In the genomic region with DNA sequence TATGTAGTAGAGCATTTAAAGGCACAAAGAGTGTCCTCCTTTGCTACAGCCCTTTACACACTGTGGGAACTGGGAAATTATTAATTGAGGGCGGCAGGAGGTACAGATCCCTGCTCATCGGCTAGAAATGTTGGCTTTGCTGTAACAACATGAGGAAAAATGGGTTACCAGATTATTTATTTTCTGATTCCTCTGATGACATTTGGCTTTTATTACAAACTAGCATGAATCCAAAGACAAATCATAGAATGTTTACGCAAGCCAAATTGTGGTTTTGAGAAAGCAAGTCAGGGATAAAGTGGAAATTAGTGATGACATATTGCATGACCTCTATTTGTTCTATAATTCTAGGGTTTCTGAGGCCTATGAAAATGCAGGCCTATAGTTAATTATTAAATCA, we compare ENCODE assay signal across 19 cellular contexts.
DNase-seq lines count a peak whose midpoint lies in the region; ATAC-seq, FAIRE-seq and TF ChIP-seq lines count a peak whose summit lies in the region.
"Had no signal": no experiment of that assay in that cellular context is flagged by ENCODE, and none has a peak within 500 bp of the region (broad histone marks: within the 10 kb centered on the region; RNA-seq: fewer than 3 reads in every experiment).

No MANE protein-coding gene starts in this region.

- no peak for TF ChIP-seq CTCF in A549 (IDR thresholded peaks at IDR 0.05)
- TF ChIP-seq CTCF in bronchial epithelial cell (IDR thresholded peaks at IDR 0.05; ENCODE audit: insufficient read depth, low read length, severe bottlenecking), result no peak

- POLR2A ChIA-PET in A549 (lab: Yijun Ruan, JAX), result no interaction called here

- peaks cover 18% of the 10 kb centered on the region for H3K4me1 ChIP-seq in A549
- H3K4me1 ChIP-seq: adrenal gland had no signal

- no peaks in the 10 kb centered on the region for H3K27me3 ChIP-seq in bronchial epithelial cell (ENCODE audit: control insufficient read depth, insufficient read depth, low read length)
- H3K27me3 ChIP-seq: adrenal gland, heart left ventricle had no signal

- peak; percentile 97 to 98 for ATAC-seq in A549
- ATAC-seq in GM18511 (IDR thresholded peaks at IDR 0.05; ENCODE audit: unreplicated experiment), result no peak
- ATAC-seq: heart left ventricle, natural killer cell, Panc1, SK-N-SH treated with all-trans-retinoic acid at 6 μM for 48 hours had no signal

- no peaks in the 10 kb centered on the region for H3K36me3 ChIP-seq in bronchial epithelial cell (ENCODE audit: control insufficient read depth, insufficient read depth, low read length)
- H3K36me3 ChIP-seq: adrenal gland, heart left ventricle had no signal

- CTCF ChIA-PET in A549 (lab: Yijun Ruan, JAX), result no interaction called here

- H3K4me3 ChIP-seq in A549 (no peak overlapping the region), bronchial epithelial cell (ENCODE audit: low read depth, low read length) (no peak overlapping the region)
- H3K4me3 ChIP-seq: adrenal gland, heart left ventricle had no signal

- peak; percentile 93 for FAIRE-seq in A549 (lab: Jason Lieb, UNC)
- no peak for FAIRE-seq in bronchial epithelial cell (lab: Jason Lieb, UNC)

- H3K27ac ChIP-seq in A549, result peak overlapping the region; percentile 71 to 72
- H3K27ac ChIP-seq: adrenal gland, heart left ventricle had no signal

- 0 out of 3 replicates have a peak, but pooled peaks cover 2% of the 10 kb centered on the region for H3K9me3 ChIP-seq in A549
- H3K9me3 ChIP-seq: adrenal gland had no signal

- DNase-seq in A549 (ENCODE audit: low read depth in 1 of 2, low spot score in 1 of 2), result peak; percentile 18 to 86
- peak; percentile 78 for DNase-seq in HCEC 1CT
- DNase-seq in bronchial epithelial cell (ENCODE audit: low read depth), result peak; percentile 17
- peak; percentile 86 for DNase-seq in glomerular visceral epithelial cell (ENCODE audit: extremely low spot score)
- no peak for DNase-seq in NOMO-1 treated with dmso at 0.1 percent for 144 hours (lab: John Stamatoyannopoulos, UW; ENCODE audit: unreplicated experiment)
- no peak for DNase-seq in NOMO-1 (lab: John Stamatoyannopoulos, UW; ENCODE audit: unreplicated experiment in 2 of 2)
- no peak for DNase-seq in HuH-7 (ENCODE audit: low spot score)
- DNase-seq: 8988T; activated CD4-positive, CD25-positive, alpha-beta regulatory T cell treated with anti-CD3 and anti-CD28 coated beads, Interleukin-2, amount 50 U/mL, for 72 hours; adrenal gland; CD4-positive, alpha-beta memory T cell; heart left ventricle; immature natural killer cell; natural killer cell; NCI-H1105 treated with DMSO at 0.1 percent for 48 hours; NCI-H774 had no signal

- TF ChIP-seq RAD21 in A549 (conservative IDR thresholded peaks at IDR 0.05 in 1 of 2, IDR thresholded peaks at IDR 0.05 in 1 of 2), result peak; percentile 31 to 63

- TF ChIP-seq EP300 in A549 (IDR thresholded peaks at IDR 0.05), result peak; percentile 85 to 88; a peak in 4 of 5 replicates

- TF ChIP-seq POLR2A in A549 (IDR thresholded peaks at IDR 0.05; ENCODE audit: low read length), result no peak

- peak overlapping the region; percentile 64 for H3K4me2 ChIP-seq in A549

- 9% methylated on average over 3 of the region's 3 CpGs for WGBS in A549 (ENCODE audit: missing lambda C conversion rate)

TF ChIP-seq in A549, 52 proteins besides CTCF, POLR2A, EP300 and RAD21:
- no peak for TF ChIP-seq POLR2AphosphoS2 (conservative IDR thresholded peaks at IDR 0.05; ENCODE audit: low read length)
- TF ChIP-seq, protein P1, sequence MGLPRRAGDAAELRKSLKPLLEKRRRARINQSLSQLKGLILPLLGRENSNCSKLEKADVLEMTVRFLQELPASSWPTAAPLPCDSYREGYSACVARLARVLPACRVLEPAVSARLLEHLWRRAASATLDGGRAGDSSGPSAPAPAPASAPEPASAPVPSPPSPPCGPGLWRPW (IDR thresholded peaks at IDR 0.05), result peak; percentile 79
- TF ChIP-seq, protein P2, sequence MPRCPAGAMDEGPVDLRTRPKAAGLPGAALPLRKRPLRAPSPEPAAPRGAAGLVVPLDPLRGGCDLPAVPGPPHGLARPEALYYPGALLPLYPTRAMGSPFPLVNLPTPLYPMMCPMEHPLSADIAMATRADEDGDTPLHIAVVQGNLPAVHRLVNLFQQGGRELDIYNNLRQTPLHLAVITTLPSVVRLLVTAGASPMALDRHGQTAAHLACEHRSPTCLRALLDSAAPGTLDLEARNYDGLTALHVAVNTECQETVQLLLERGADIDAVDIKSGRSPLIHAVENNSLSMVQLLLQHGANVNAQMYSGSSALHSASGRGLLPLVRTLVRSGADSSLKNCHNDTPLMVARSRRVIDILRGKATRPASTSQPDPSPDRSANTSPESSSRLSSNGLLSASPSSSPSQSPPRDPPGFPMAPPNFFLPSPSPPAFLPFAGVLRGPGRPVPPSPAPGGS (IDR thresholded peaks at IDR 0.05), result peak; percentile 92
- TF ChIP-seq RFX5 (IDR thresholded peaks at IDR 0.05), result no peak
- TF ChIP-seq JUNB (IDR thresholded peaks at IDR 0.05), result peak; percentile 91
- peak; percentile 95 for TF ChIP-seq GATA3 (IDR thresholded peaks at IDR 0.05; ENCODE audit: borderline replicate concordance)
- peak; percentile 62; the same call in 2 of the 3 replicates for TF ChIP-seq SMC3 (IDR thresholded peaks at IDR 0.05)
- no peak for TF ChIP-seq FOSL2 (IDR thresholded peaks at IDR 0.05)
- TF ChIP-seq FOSL2 (CRISPR knock-in tag; IDR thresholded peaks at IDR 0.05), result peak; percentile 80
- TF ChIP-seq ZFP36 (IDR thresholded peaks at IDR 0.05; ENCODE audit: borderline replicate concordance, partially characterized antibody), result peak; percentile 71
- TF ChIP-seq KDM5A (IDR thresholded peaks at IDR 0.05), result no peak
- peak; percentile 82 to 93 for TF ChIP-seq JUN (IDR thresholded peaks at IDR 0.05)
- TF ChIP-seq, protein P3, sequence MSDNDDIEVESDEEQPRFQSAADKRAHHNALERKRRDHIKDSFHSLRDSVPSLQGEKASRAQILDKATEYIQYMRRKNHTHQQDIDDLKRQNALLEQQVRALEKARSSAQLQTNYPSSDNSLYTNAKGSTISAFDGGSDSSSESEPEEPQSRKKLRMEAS (IDR thresholded peaks at IDR 0.05), result peak; percentile 31; the same call in 1 of the 2 replicates
- TF ChIP-seq, protein P4, sequence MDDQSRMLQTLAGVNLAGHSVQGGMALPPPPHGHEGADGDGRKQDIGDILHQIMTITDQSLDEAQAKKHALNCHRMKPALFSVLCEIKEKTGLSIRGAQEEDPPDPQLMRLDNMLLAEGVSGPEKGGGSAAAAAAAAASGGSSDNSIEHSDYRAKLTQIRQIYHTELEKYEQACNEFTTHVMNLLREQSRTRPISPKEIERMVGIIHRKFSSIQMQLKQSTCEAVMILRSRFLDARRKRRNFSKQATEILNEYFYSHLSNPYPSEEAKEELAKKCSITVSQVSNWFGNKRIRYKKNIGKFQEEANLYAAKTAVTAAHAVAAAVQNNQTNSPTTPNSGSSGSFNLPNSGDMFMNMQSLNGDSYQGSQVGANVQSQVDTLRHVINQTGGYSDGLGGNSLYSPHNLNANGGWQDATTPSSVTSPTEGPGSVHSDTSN (IDR thresholded peaks at IDR 0.05), result 0 out of 2 replicates have a peak, but pooled peaks have one; percentile 26
- TF ChIP-seq, protein P5, sequence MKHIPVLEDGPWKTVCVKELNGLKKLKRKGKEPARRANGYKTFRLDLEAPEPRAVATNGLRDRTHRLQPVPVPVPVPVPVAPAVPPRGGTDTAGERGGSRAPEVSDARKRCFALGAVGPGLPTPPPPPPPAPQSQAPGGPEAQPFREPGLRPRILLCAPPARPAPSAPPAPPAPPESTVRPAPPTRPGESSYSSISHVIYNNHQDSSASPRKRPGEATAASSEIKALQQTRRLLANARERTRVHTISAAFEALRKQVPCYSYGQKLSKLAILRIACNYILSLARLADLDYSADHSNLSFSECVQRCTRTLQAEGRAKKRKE (CRISPR knock-in tag; IDR thresholded peaks at IDR 0.05; ENCODE audit: low read depth), result no peak
- peak; percentile 82 to 85 for TF ChIP-seq CEBPB (IDR thresholded peaks at IDR 0.05)
- no peak for TF ChIP-seq HOXA7 (CRISPR knock-in tag; IDR thresholded peaks at IDR 0.05)

Comparison
In these comparisons a context has a peak if more than half of its experiments do, and no peak if none do; other contexts are left out.
1. DNase-seq: peak in A549 (2 of 2), HCEC 1CT (single experiment), bronchial epithelial cell (single experiment) and glomerular visceral epithelial cell (single experiment); none in NOMO-1 treated with dmso at 0.1 percent for 144 hours (single experiment), NOMO-1 (0 of 2) and HuH-7 (single experiment).